ENCODE assay signal across 11 cellular contexts in genomic region chr12:103279444-103279843, GRCh38.
A peak's percentile ranks its signal among the peaks of the same experiment; 100 is the strongest.
DNase-seq lines count a peak whose midpoint lies in the region; ATAC-seq and TF ChIP-seq lines count a peak whose summit lies in the region.
"Had no signal": no experiment of that assay in that cellular context is flagged by ENCODE, and none has a peak within 500 bp of the region (broad histone marks: within the 10 kb centered on the region; RNA-seq: fewer than 3 reads in every experiment).

No MANE protein-coding gene starts in this region.

- no peak overlapping the region for H3K27ac ChIP-seq in endodermal cell (ENCODE audit: low read depth, low read length)
- H3K27ac ChIP-seq: epithelial cell of prostate had no signal

- H3K4me3 ChIP-seq in endodermal cell (ENCODE audit: low read length) = no peak overlapping the region

- no peaks in the 10 kb centered on the region for H3K9me3 ChIP-seq in endodermal cell (ENCODE audit: control insufficient read depth, low read length)

- no peaks in the 10 kb centered on the region for H3K4me1 Mint-ChIP-seq in endodermal cell

- no peaks in the 10 kb centered on the region for H3K36me3 Mint-ChIP-seq in endodermal cell (ENCODE audit: low read depth)
- H3K36me3 Mint-ChIP-seq: CD4-positive, alpha-beta memory T cell had no signal

- no peak for TF ChIP-seq CTCF in endodermal cell (conservative IDR thresholded peaks at IDR 0.05)

- H3K9me3 Mint-ChIP-seq in endodermal cell = no peaks in the 10 kb centered on the region
- H3K9me3 Mint-ChIP-seq: memory B cell had no signal

- intact Hi-C loops in left ventricle myocardium superior (cut with micrococcal nuclease) = loop anchor here (5.0 kb wide), 1 partner anchor 132 kb away; no protein-coding TSS in a partner anchor

- 76 to 87% methylated on average over 2 of the region's 2 CpGs for WGBS in endodermal cell (ENCODE audit: insufficient coverage in 1 of 2, insufficient read length in 1 of 2), 2 experiments

- H3K27me3 ChIP-seq in endodermal cell (ENCODE audit: control insufficient read depth, insufficient read depth, low read length, poor library complexity, severe bottlenecking) = no peaks in the 10 kb centered on the region

- H3K9ac ChIP-seq in endodermal cell (ENCODE audit: extremely low read depth, low read length, poor library complexity, severe bottlenecking) = no peak overlapping the region

- H3K27me3 Mint-ChIP-seq in endodermal cell (ENCODE audit: insufficient read depth) = no peaks in the 10 kb centered on the region
- H3K27me3 Mint-ChIP-seq: CD4-positive, alpha-beta memory T cell; memory B cell had no signal

- H3K36me3 ChIP-seq in endodermal cell (ENCODE audit: control insufficient read depth, insufficient read depth, low read length) = no peaks in the 10 kb centered on the region

- no peak overlapping the region for H3K4me3 Mint-ChIP-seq in endodermal cell
- H3K4me3 Mint-ChIP-seq: memory B cell had no signal

- no peak overlapping the region for H3K27ac Mint-ChIP-seq in endodermal cell
- H3K27ac Mint-ChIP-seq: memory B cell had no signal

- no peaks in the 10 kb centered on the region for H3K4me1 ChIP-seq in endodermal cell (ENCODE audit: control insufficient read depth, insufficient read depth, low read length)

- DNase-seq in COR-L47 (lab: John Stamatoyannopoulos, UW) = peak; percentile 30
- DNase-seq in NCI-H1417 treated with DMSO at 0.1 percent for 48 hours (lab: John Stamatoyannopoulos, UW) = peak; percentile 94
- DNase-seq in LoVo (ENCODE audit: low spot score) = no peak
- no peak for DNase-seq in superior temporal gyrus (ENCODE audit: extremely low spot score)
- no peak for DNase-seq in left ventricle myocardium superior
- no peak for DNase-seq in endodermal cell

- ATAC-seq in GM18873 (IDR thresholded peaks at IDR 0.05; ENCODE audit: low FRiP score, unreplicated experiment) = peak; percentile 92
- peak; percentile 91 for ATAC-seq in HG02759 (IDR thresholded peaks at IDR 0.05; ENCODE audit: unreplicated experiment)
- ATAC-seq in left ventricle myocardium superior = no peak

Comparison
In these comparisons a context has a peak if more than half of its experiments do, and no peak if none do; other contexts are left out.
1. DNase-seq: peak in COR-L47 (single experiment) and NCI-H1417 treated with DMSO at 0.1 percent for 48 hours (single experiment); none in LoVo (single experiment), superior temporal gyrus (single experiment), left ventricle myocardium superior (single experiment) and endodermal cell (single experiment).